ENCODE assay signal across 24 cellular contexts in genomic region chr2:207229161-207229560, GRCh38.
"Had no signal": no experiment of that assay in that cellular context is flagged by ENCODE, and none has a peak within 500 bp of the region (broad histone marks: within the 10 kb centered on the region; RNA-seq: fewer than 3 reads in every experiment).

No MANE protein-coding gene starts in this region.

- H3K27me3 Mint-ChIP-seq: stimulated activated naive B cell treated with anti-CD40 and anti-IgM and Interleukin-4, amounts not matched to agents 10 μg/mL and 1 μg/mL and 100 μg/mL, for 72 hours had no signal

- H3K9me3 ChIP-seq: gastrocnemius medialis, neutrophil, psoas muscle, right lobe of liver, spleen, testis, tibial nerve, upper lobe of right lung had no signal

- ATAC-seq: esophagus mucosa; gastrocnemius medialis; left colon; natural killer cell treated with Interleukin-12 subunit alpha and Interleukin-12 subunit beta and Interleukin-15 and Interleukin-18, amount 100 ng/mL, for 72 hours; psoas muscle; right lobe of liver; stimulated activated naive B cell treated with anti-CD40 and anti-IgM and Interleukin-4, amounts not matched to agents 10 μg/mL and 1 μg/mL and 100 μg/mL, for 72 hours; stimulated activated naive CD8-positive, alpha-beta T cell treated with anti-CD3 and anti-CD28 coated beads, Interleukin-15, amount 100 ng/mL, for 72 hours; upper lobe of right lung had no signal

- FAIRE-seq: kidney had no signal

- H3K27ac Mint-ChIP-seq: immature natural killer cell; stimulated activated naive B cell treated with anti-CD40 and anti-IgM and Interleukin-4, amounts not matched to agents 10 μg/mL and 1 μg/mL and 100 μg/mL, for 72 hours had no signal

- H3K36me3 ChIP-seq: gastrocnemius medialis, neutrophil, right lobe of liver, spleen, tibial nerve, upper lobe of right lung had no signal

- H3K27ac ChIP-seq: gastrocnemius medialis, neutrophil, psoas muscle, right lobe of liver, spleen, tibial nerve, upper lobe of right lung had no signal

- DNase-seq: effector CD4-positive, alpha-beta T cell; endodermal cell; gastrocnemius medialis; immature natural killer cell; kidney; left colon; mammary epithelial cell; midbrain; psoas muscle; retina; right lobe of liver; spleen; stimulated activated CD4-positive, alpha-beta T cell treated with anti-CD3 and anti-CD28 coated beads, Interleukin-15, amount 100 ng/mL, for 24 hours; stimulated activated CD4-positive, alpha-beta T cell treated with anti-CD3 and anti-CD28 coated beads, Interleukin-1b, Interleukin-23, amount 100 ng/mL, for 48 hours; stimulated activated CD4-positive, alpha-beta T cell treated with anti-CD3 and anti-CD28 coated beads, Interleukin-4, amount 100 ng/mL, for 24 hours; stimulated activated naive B cell treated with anti-CD40 and anti-IgM and Interleukin-4, amounts not matched to agents 10 μg/mL and 1 μg/mL and 100 μg/mL, for 72 hours; stimulated activated naive CD8-positive, alpha-beta T cell treated with anti-CD3 and anti-CD28 coated beads, Interleukin-15, amount 100 ng/mL, for 72 hours; testis; upper lobe of right lung had no signal

- H3K4me3 Mint-ChIP-seq: central memory CD8-positive, alpha-beta T cell; endodermal cell; immature natural killer cell; natural killer cell treated with Interleukin-12 subunit alpha and Interleukin-12 subunit beta and Interleukin-15 and Interleukin-18, amount 100 ng/mL, for 72 hours; stimulated activated naive B cell treated with anti-CD40 and anti-IgM and Interleukin-4, amounts not matched to agents 10 μg/mL and 1 μg/mL and 100 μg/mL, for 72 hours; stimulated activated naive CD8-positive, alpha-beta T cell treated with anti-CD3 and anti-CD28 coated beads, Interleukin-15, amount 100 ng/mL, for 72 hours had no signal

- H3K4me1 ChIP-seq: right lobe of liver had no signal

- H3K27me3 ChIP-seq: gastrocnemius medialis, neutrophil, right lobe of liver, spleen, testis, tibial nerve, upper lobe of right lung had no signal

- H3K9me3 Mint-ChIP-seq: central memory CD8-positive, alpha-beta T cell; endodermal cell; natural killer cell treated with Interleukin-12 subunit alpha and Interleukin-12 subunit beta and Interleukin-15 and Interleukin-18, amount 100 ng/mL, for 72 hours had no signal

- H3K36me3 Mint-ChIP-seq: immature natural killer cell had no signal

- H3K4me3 ChIP-seq: gastrocnemius medialis, psoas muscle, right lobe of liver, spleen, testis, tibial nerve, upper lobe of right lung had no signal
